In the genomic region with DNA sequence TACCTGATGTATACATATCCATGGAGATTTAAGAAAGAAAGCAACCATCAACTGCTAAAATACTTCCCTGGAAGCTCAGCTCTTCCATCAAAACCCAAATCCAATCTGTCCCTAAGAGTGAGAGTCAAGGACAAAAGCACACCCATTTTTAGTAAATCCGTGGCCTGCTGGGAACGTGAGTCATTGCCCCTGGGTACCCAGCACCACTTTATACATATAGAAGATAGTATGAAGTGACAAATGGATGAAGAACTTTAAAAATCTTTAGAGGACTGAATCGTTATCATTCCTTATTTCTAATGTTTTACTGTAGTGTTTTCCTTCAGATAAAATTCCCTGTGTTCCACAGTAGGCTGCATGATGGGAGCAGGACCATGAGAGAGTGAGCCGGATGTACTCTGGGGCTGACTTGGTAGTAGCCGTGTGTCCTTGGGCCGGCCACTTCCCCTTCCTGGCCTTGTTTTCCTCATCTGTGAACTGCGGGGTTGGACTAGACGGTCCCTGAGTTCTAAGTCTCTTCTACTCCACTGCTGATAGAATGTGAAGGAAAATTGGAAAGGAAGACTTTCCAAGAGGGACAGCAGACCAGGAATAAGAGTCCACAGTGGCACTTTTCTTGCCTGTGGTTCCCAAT, we compare ENCODE assay signal across 1 cellular context.
TF ChIP-seq lines count a peak whose summit lies in the region.

No MANE protein-coding gene starts in this region.

TF ChIP-seq in IMR-90, 13 proteins besides CTCF, POLR2A, EP300 and RAD21:
- TF ChIP-seq, protein P1, sequence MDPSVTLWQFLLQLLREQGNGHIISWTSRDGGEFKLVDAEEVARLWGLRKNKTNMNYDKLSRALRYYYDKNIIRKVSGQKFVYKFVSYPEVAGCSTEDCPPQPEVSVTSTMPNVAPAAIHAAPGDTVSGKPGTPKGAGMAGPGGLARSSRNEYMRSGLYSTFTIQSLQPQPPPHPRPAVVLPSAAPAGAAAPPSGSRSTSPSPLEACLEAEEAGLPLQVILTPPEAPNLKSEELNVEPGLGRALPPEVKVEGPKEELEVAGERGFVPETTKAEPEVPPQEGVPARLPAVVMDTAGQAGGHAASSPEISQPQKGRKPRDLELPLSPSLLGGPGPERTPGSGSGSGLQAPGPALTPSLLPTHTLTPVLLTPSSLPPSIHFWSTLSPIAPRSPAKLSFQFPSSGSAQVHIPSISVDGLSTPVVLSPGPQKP (IDR thresholded peaks at IDR 0.05; ENCODE audit: borderline replicate concordance, low read depth, low read length): no peak
- TF ChIP-seq SMC3 (IDR thresholded peaks at IDR 0.05; ENCODE audit: low read depth, low read length) (no peak), RCOR1 (IDR thresholded peaks at IDR 0.05; ENCODE audit: insufficient replicate concordance, low read length) (no peak), MAZ (IDR thresholded peaks at IDR 0.05; ENCODE audit: borderline replicate concordance, low read depth, low read length) (no peak), MAFK (IDR thresholded peaks at IDR 0.05; ENCODE audit: low read depth, low read length) (no peak), RFX5 (IDR thresholded peaks at IDR 0.05; ENCODE audit: low read depth, low read length) (no peak), BHLHE40 (IDR thresholded peaks at IDR 0.05; ENCODE audit: low read depth, low read length) (no peak), MXI1 (IDR thresholded peaks at IDR 0.05; ENCODE audit: borderline replicate concordance, low read depth, low read length) (no peak), NFE2L2 (IDR thresholded peaks at IDR 0.05; ENCODE audit: low read depth, low read length) (no peak), CEBPB (IDR thresholded peaks at IDR 0.05; ENCODE audit: low read depth, low read length) (no peak), FOS (IDR thresholded peaks at IDR 0.05; ENCODE audit: low read depth, low read length) (no peak)
- TF ChIP-seq, protein P2, sequence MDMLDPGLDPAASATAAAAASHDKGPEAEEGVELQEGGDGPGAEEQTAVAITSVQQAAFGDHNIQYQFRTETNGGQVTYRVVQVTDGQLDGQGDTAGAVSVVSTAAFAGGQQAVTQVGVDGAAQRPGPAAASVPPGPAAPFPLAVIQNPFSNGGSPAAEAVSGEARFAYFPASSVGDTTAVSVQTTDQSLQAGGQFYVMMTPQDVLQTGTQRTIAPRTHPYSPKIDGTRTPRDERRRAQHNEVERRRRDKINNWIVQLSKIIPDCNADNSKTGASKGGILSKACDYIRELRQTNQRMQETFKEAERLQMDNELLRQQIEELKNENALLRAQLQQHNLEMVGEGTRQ (IDR thresholded peaks at IDR 0.05; ENCODE audit: low read depth, low read length): no peak
